In the genomic region with DNA sequence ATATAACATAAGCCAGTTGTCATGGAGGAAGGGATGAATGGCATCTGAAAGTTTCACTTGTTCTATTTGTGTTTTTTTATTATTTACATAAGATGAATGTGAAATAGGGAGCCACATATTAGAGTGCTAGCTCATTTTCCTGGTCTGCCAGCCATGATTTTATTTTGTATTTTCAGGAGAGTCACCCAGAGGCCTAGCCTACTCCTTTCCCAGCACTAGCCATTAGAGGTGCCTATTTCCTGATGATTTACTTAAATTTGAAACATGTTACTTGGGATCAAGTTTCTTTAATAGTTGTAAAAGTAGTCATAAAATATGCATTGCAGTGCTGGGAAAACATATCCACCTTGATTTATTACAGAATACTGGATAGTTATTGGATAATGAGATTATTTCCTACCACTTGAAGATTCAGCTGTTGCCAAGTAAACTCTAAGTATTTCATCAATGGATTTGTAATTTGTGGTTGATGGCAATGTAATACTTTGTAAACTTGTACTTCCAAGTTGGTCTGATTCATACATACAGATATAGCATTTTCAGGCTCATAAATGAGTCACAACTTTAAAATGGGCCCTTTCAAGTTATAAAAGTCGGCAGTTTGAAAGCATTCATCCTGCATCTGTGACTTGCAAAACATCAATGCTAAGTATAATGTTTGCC, we compare ENCODE assay signal across 1 cellular context.
TF ChIP-seq lines count a peak whose summit lies in the region.

No MANE protein-coding gene starts in this region.

TF ChIP-seq in HepG2, 621 proteins besides CTCF, POLR2A, EP300 and RAD21 (continued from another document):
- TF ChIP-seq CC2D1A (CRISPR knock-in tag; IDR thresholded peaks at IDR 0.05) = no peak
- no peak for TF ChIP-seq ATF4 (CRISPR knock-in tag; IDR thresholded peaks at IDR 0.05)
- TF ChIP-seq MEF2D (CRISPR knock-in tag; IDR thresholded peaks at IDR 0.05) = no peak
TF ChIP-seq in HepG2: peak in this region for 0.
